ENCODE assay signal across 8 cellular contexts in genomic region chr10:122373713-122374112, GRCh38. TPM values are rescaled to one million over a fixed set of nuclear protein-coding genes. Genes with fewer than 3 reads are reported as not detected.
DNase-seq lines count a peak whose midpoint lies in the region; ATAC-seq and TF ChIP-seq lines count a peak whose summit lies in the region.

No MANE protein-coding gene starts in this region.

- peaks cover 36% of the 10 kb centered on the region for H3K4me1 ChIP-seq in psoas muscle

- ATAC-seq in WTC11 (no peak), psoas muscle (peak in 2 of 4 donors; percentile 9 to 17), GM18517 (IDR thresholded peaks at IDR 0.05; ENCODE audit: unreplicated experiment) (no peak), GM21390 (IDR thresholded peaks at IDR 0.05; ENCODE audit: unreplicated experiment) (no peak)

- intact Hi-C loops in psoas muscle (cut with DNase I), result loop anchor here (5.0 to 10.0 kb wide), 2 partner anchors 69 to 86 kb away; no protein-coding TSS in a partner anchor

- H3K4me3 Mint-ChIP-seq in WTC11, result peak overlapping the region; percentile 87
- peak overlapping the region; percentile 95 for H3K4me3 Mint-ChIP-seq in glutamatergic neuron (ENCODE audit: unreplicated experiment)

- CTCF ChIA-PET in WTC11 (lab: Charles Lee), result interaction anchor here (0.7 to 1.6 kb wide), 10 partner anchors 9 to 192 kb away, joined by 3 to 7 read pairs (median 4); no protein-coding TSS in a partner anchor

- WGBS in psoas muscle, 3 donors, result 4 to 5% (median 5%) methylated on average over 12 of the region's 12 CpGs

- H3K36me3 ChIP-seq in psoas muscle (ENCODE audit: insufficient read depth in 1 of 2, low read depth in 1 of 2), result no peaks in the 10 kb centered on the region

- peak overlapping the region; percentile 77; the same call in 1 of the 2 replicates for H3K27ac Mint-ChIP-seq in WTC11
- peak overlapping the region; percentile 83 for H3K27ac Mint-ChIP-seq in glutamatergic neuron (ENCODE audit: unreplicated experiment)

- H3K9me3 ChIP-seq in psoas muscle, result no peaks in the 10 kb centered on the region

- peaks cover 20% of the 10 kb centered on the region for H3K27me3 Mint-ChIP-seq in WTC11 (ENCODE audit: low read depth)
- peaks cover 4% of the 10 kb centered on the region for H3K27me3 Mint-ChIP-seq in glutamatergic neuron (ENCODE audit: unreplicated experiment)

- H3K4me3 ChIP-seq in psoas muscle, result peak overlapping the region; percentile 85

- TF ChIP-seq CTCF in WTC11 (IDR thresholded peaks at IDR 0.05) (no peak), glutamatergic neuron (IDR thresholded peaks at IDR 0.05; ENCODE audit: partially characterized antibody, unreplicated experiment) (no peak), psoas muscle (IDR thresholded peaks at IDR 0.05) (no peak)

- H3K4me1 Mint-ChIP-seq in WTC11 (peaks cover 27% of the 10 kb centered on the region), glutamatergic neuron (ENCODE audit: low read depth, unreplicated experiment) (peaks cover 8% of the 10 kb centered on the region)

- H3K27me3 ChIP-seq in psoas muscle (ENCODE audit: insufficient read depth in 3 of 3, low read length in 2 of 3), result no peaks in the 10 kb centered on the region

- H3K27ac ChIP-seq in psoas muscle, result peak overlapping the region; percentile 97

- peak; percentile 39 for DNase-seq in DMS 273 (lab: John Stamatoyannopoulos, UW; ENCODE audit: unreplicated experiment)
- DNase-seq in DMS 273 treated with DMSO at 0.1 percent for 48 hours (lab: John Stamatoyannopoulos, UW), result no peak
- no peak for DNase-seq in WTC11 (ENCODE audit: low spot score)
- DNase-seq in glutamatergic neuron, result no peak
- DNase-seq in psoas muscle, result no peak
- DNase-seq in NCI-H2227 treated with DMSO at 0.1 percent for 48 hours (lab: John Stamatoyannopoulos, UW), result no peak

- POLR2A ChIA-PET in WTC11 (lab: Charles Lee), result interaction anchor here (0.5 to 1.1 kb wide), 3 partner anchors 9 to 190 kb away, joined by 3 to 5 read pairs (median 5); no protein-coding TSS in a partner anchor

- H3K9me3 Mint-ChIP-seq in WTC11 (no peaks in the 10 kb centered on the region), glutamatergic neuron (ENCODE audit: unreplicated experiment) (peaks cover 7% of the 10 kb centered on the region)

- H3K36me3 Mint-ChIP-seq in WTC11 (0 out of 2 replicates have a peak, but pooled peaks cover under 1% of the 10 kb centered on the region), glutamatergic neuron (ENCODE audit: unreplicated experiment) (no peaks in the 10 kb centered on the region)

TF ChIP-seq in WTC11, 78 proteins besides CTCF, POLR2A, EP300 and RAD21 (continues in another document):
- TF ChIP-seq FOXP4 (CRISPR knock-in tag; IDR thresholded peaks at IDR 0.05), result no peak
- TF ChIP-seq PRDM15 (CRISPR knock-in tag; IDR thresholded peaks at IDR 0.05), result no peak
- no peak for TF ChIP-seq TP53 (CRISPR knock-in tag; IDR thresholded peaks at IDR 0.05)
- TF ChIP-seq ATF6 (CRISPR knock-in tag; IDR thresholded peaks at IDR 0.05), result no peak
- TF ChIP-seq CDX4 (CRISPR knock-in tag; IDR thresholded peaks at IDR 0.05; ENCODE audit: borderline replicate concordance), result no peak
- TF ChIP-seq RORB (CRISPR knock-in tag; IDR thresholded peaks at IDR 0.05), result no peak
- no peak for TF ChIP-seq SOX15 (CRISPR knock-in tag; IDR thresholded peaks at IDR 0.05)
- no peak for TF ChIP-seq ERG (CRISPR knock-in tag; IDR thresholded peaks at IDR 0.05)
- TF ChIP-seq NFE2L1 (CRISPR knock-in tag; IDR thresholded peaks at IDR 0.05), result no peak
- no peak for TF ChIP-seq TEAD1 (CRISPR knock-in tag; IDR thresholded peaks at IDR 0.05)

RNA-seq across cellular contexts. Expression of gene PLEKHA1, which starts 0.8 kb away (rescaled TPM):
- total RNA-seq in WTC11 (2021) (34.6 to 46.6 TPM (median 43.7 TPM) in 3 replicates), glutamatergic neuron (ENCODE audit: unreplicated experiment) (31.4 TPM), psoas muscle (10 to 100 TPM; 41.2 to 64.9 (median 57.4) TPM)
- polyA plus RNA-seq in psoas muscle, result 10 to 100 TPM; 29.5 to 75.3 (median 36.2) TPM
